In the genomic region with DNA sequence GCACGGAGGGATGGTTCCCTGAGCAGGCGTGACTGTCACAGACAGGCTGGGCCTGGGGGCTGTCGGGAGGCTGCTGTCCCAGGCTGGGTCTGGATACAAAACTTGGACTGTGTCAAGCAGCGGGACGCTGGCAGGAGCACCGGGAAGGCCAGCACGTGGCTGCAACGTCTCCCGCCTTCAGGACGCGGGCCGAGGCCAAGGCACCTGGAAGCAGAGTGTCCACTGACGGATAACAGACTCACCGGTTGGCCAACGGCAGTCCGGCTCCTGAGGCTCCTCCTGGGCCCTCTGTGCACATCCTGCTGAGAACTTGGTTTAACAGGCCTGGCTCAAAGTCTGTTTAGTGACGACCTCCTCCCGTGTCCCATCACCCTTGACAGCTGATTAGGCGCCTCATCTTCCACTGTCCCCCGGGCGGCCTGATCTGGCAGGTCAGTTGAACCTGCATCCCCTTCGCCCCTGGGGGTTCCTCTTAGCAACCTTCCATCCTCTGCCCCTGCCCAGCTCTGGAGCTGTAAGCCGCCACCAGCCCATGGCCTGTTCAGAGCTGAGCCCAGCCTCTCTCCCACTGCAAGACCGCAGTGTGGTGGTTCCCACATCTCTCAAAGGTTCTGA, we compare ENCODE assay signal across 8 cellular contexts. TPM values are rescaled to one million over a fixed set of nuclear protein-coding genes. Genes with fewer than 3 reads are reported as not detected.
DNase-seq lines count a peak whose midpoint lies in the region; ATAC-seq and TF ChIP-seq lines count a peak whose summit lies in the region.
"Had no signal": no experiment of that assay in that cellular context is flagged by ENCODE, and none has a peak within 500 bp of the region (broad histone marks: within the 10 kb centered on the region; RNA-seq: fewer than 3 reads in every experiment).

No MANE protein-coding gene starts in this region.

- ATAC-seq in GM23338 (no peak), GM21717 (IDR thresholded peaks at IDR 0.05; ENCODE audit: unreplicated experiment) (no peak)
- ATAC-seq in stimulated activated effector memory CD8-positive, alpha-beta T cell treated with anti-CD3 and anti-CD28 coated beads, Interleukin-12 subunit alpha, Interleukin-12 subunit beta, amount 100 ng/mL, for 72 hours, result no peak

- WGBS in esophagus, 2 donors, result 62 to 70% methylated on average over 24 of the region's 24 CpGs

- H3K36me3 ChIP-seq in GM23338 (ENCODE audit: insufficient read depth), result 0 out of 2 replicates have a peak, but pooled peaks cover 5% of the 10 kb centered on the region
- no peaks in the 10 kb centered on the region for H3K36me3 ChIP-seq in SU-DHL-6 (ENCODE audit: low read length)
- peaks cover 0 to 11% of the 10 kb centered on the region in 2 donors for H3K36me3 ChIP-seq in esophagus (ENCODE audit: control insufficient read depth in 2 of 2, insufficient read depth in 2 of 2, low read length in 1 of 2)

- H3F3A ChIP-seq in GM23338 (replicated peaks; ENCODE audit: low read depth) (peaks cover 20% of the 10 kb centered on the region; the same call in 1 of the 2 replicates), SU-DHL-6 (ENCODE audit: insufficient read depth) (0 out of 2 replicates have a peak, but pooled peaks cover 6% of the 10 kb centered on the region)

- TF ChIP-seq CTCF in GM23338 (conservative IDR thresholded peaks at IDR 0.05; ENCODE audit: low read depth in 2 of 2), result no peak
- TF ChIP-seq CTCF in SU-DHL-6 (IDR thresholded peaks at IDR 0.05; ENCODE audit: insufficient read depth, low read length, poor library complexity, severe bottlenecking), result no peak
- no peak for TF ChIP-seq CTCF in GM20000 (IDR thresholded peaks at IDR 0.05; ENCODE audit: extremely low read depth, missing control alignments)

- H3K27me3 Mint-ChIP-seq in GM23338 (ENCODE audit: insufficient read depth, low read depth, poor library complexity), result peaks cover 23% of the 10 kb centered on the region

- H3K4me3 Mint-ChIP-seq in GM23338, result peak overlapping the region; percentile 88; the same call in 2 of the 3 replicates
- peak overlapping the region; percentile 85 for H3K4me3 Mint-ChIP-seq in stimulated activated effector memory CD8-positive, alpha-beta T cell treated with anti-CD3 and anti-CD28 coated beads, Interleukin-12 subunit alpha, Interleukin-12 subunit beta, amount 100 ng/mL, for 72 hours

- H2AFZ ChIP-seq in GM23338 (no peak overlapping the region), SU-DHL-6 (ENCODE audit: low read depth, low read length, severe bottlenecking) (no peak overlapping the region)

- H3K79me2 ChIP-seq in GM23338 (replicated peaks; ENCODE audit: insufficient read depth) (peaks cover 37% of the 10 kb centered on the region), SU-DHL-6 (ENCODE audit: insufficient read depth, low read length) (peaks cover 43% of the 10 kb centered on the region)

- H3K4me2 ChIP-seq in GM23338 (no peak overlapping the region), SU-DHL-6 (ENCODE audit: low read depth, low read length, poor library complexity, severe bottlenecking) (peak overlapping the region; percentile 99)

- no peak for DNase-seq in GM23338 (ENCODE audit: low spot score)
- no peak for DNase-seq in stimulated activated effector memory CD8-positive, alpha-beta T cell treated with anti-CD3 and anti-CD28 coated beads, Interleukin-12 subunit alpha, Interleukin-12 subunit beta, amount 100 ng/mL, for 72 hours (ENCODE audit: low spot score in 2 of 2)
- DNase-seq in foreskin melanocyte, result no peak
- DNase-seq in GM20000 (ENCODE audit: low spot score), result no peak
- DNase-seq: NCI-H2029 treated with DMSO at 0.1 percent for 48 hours had no signal

- peaks cover 11% of the 10 kb centered on the region for H3K4me1 ChIP-seq in GM23338 (ENCODE audit: insufficient read depth)
- H3K4me1 ChIP-seq in esophagus (ENCODE audit: control insufficient read depth in 2 of 2, insufficient read depth in 2 of 2, low read length in 1 of 2), result peaks cover 7 to 46% of the 10 kb centered on the region in 2 donors

- H3K27me3 ChIP-seq in GM23338 (ENCODE audit: insufficient read depth), result no peaks in the 10 kb centered on the region
- H3K27me3 ChIP-seq in SU-DHL-6 (ENCODE audit: low read length), result no peaks in the 10 kb centered on the region
- no peaks in the 10 kb centered on the region for H3K27me3 ChIP-seq in esophagus (ENCODE audit: control insufficient read depth in 1 of 2, insufficient read depth in 2 of 2, low read length in 2 of 2)

- H3K27ac ChIP-seq in GM23338 (ENCODE audit: low read depth) (no peak overlapping the region), SU-DHL-6 (ENCODE audit: low read depth, low read length) (no peak overlapping the region; the same call in 1 of the 2 replicates), esophagus (ENCODE audit: low read depth in 2 of 2, low read length in 1 of 2) (peak overlapping the region; percentile 82 to 94)

- peaks cover 39% of the 10 kb centered on the region for H3K4me1 Mint-ChIP-seq in GM23338
- H3K4me1 Mint-ChIP-seq in stimulated activated effector memory CD8-positive, alpha-beta T cell treated with anti-CD3 and anti-CD28 coated beads, Interleukin-12 subunit alpha, Interleukin-12 subunit beta, amount 100 ng/mL, for 72 hours, result peaks cover 49% of the 10 kb centered on the region

- H4K20me1 ChIP-seq in GM23338 (replicated peaks; ENCODE audit: insufficient read depth) (peaks cover 24% of the 10 kb centered on the region), SU-DHL-6 (ENCODE audit: low read depth, low read length) (no peaks in the 10 kb centered on the region)

- H3K4me3 ChIP-seq in GM23338, result no peak overlapping the region
- H3K4me3 ChIP-seq in SU-DHL-6 (ENCODE audit: insufficient read depth, low read length, poor library complexity, severe bottlenecking), result no peak overlapping the region
- no peak overlapping the region for H3K4me3 ChIP-seq in esophagus (ENCODE audit: low read depth in 1 of 2, low read length in 2 of 2)

- H3K9me3 ChIP-seq in SU-DHL-6 (ENCODE audit: insufficient read depth, low read length) (no peaks in the 10 kb centered on the region), esophagus (ENCODE audit: control insufficient read depth in 2 of 2, insufficient read depth in 1 of 2, low read depth in 1 of 2, low read length in 1 of 2) (no peaks in the 10 kb centered on the region)

- H3K9ac ChIP-seq in SU-DHL-6 (ENCODE audit: low read length), result peak overlapping the region; percentile 97; the same call in 1 of the 2 replicates

- H3K27ac Mint-ChIP-seq in GM23338, result peak overlapping the region; percentile 78
- H3K27ac Mint-ChIP-seq in stimulated activated effector memory CD8-positive, alpha-beta T cell treated with anti-CD3 and anti-CD28 coated beads, Interleukin-12 subunit alpha, Interleukin-12 subunit beta, amount 100 ng/mL, for 72 hours, result peak overlapping the region; percentile 93

- no peaks in the 10 kb centered on the region for H3K9me3 Mint-ChIP-seq in GM23338
- no peaks in the 10 kb centered on the region for H3K9me3 Mint-ChIP-seq in stimulated activated effector memory CD8-positive, alpha-beta T cell treated with anti-CD3 and anti-CD28 coated beads, Interleukin-12 subunit alpha, Interleukin-12 subunit beta, amount 100 ng/mL, for 72 hours

- H3K36me3 Mint-ChIP-seq in GM23338 (ENCODE audit: low read depth), result peaks cover 37% of the 10 kb centered on the region
- H3K36me3 Mint-ChIP-seq in stimulated activated effector memory CD8-positive, alpha-beta T cell treated with anti-CD3 and anti-CD28 coated beads, Interleukin-12 subunit alpha, Interleukin-12 subunit beta, amount 100 ng/mL, for 72 hours, result peaks cover 60% of the 10 kb centered on the region

- H3K9me2 ChIP-seq in GM23338 (ENCODE audit: insufficient read depth) (no peaks in the 10 kb centered on the region), SU-DHL-6 (replicated peaks; ENCODE audit: insufficient read depth, low read length) (no peaks in the 10 kb centered on the region)

TF ChIP-seq in GM23338, 12 proteins besides CTCF, POLR2A, EP300 and RAD21 (continues in another document):
- TF ChIP-seq CREB1 (CRISPR knock-in tag; IDR thresholded peaks at IDR 0.05; ENCODE audit: low read depth), result no peak
- TF ChIP-seq NANOG (IDR thresholded peaks at IDR 0.05; ENCODE audit: borderline replicate concordance), result no peak
- no peak for TF ChIP-seq STAT1 (IDR thresholded peaks at IDR 0.05; ENCODE audit: unreplicated experiment)
- TF ChIP-seq POLR2AphosphoS5 (IDR thresholded peaks at IDR 0.05; ENCODE audit: low read depth), result no peak

RNA-seq across cellular contexts. Expression of gene XRCC3, which starts 2.5 kb away (rescaled TPM):
- 52.2 and 72.9 TPM in 2 replicates for total RNA-seq in GM23338 (2014; rRNA removed; shearing (Covaris generic))
- polyA plus RNA-seq in GM23338 (2016; fragmentation: Nextera tagmentation; extraction: Ambion mirVana), result 16.6 and 20.4 TPM in 2 replicates
- 10 to 100 TPM in 1 of 2 donors, 1 to 10 TPM in 1; 7.7 to 17.6 TPM for polyA plus RNA-seq in esophagus

RNA-seq across cellular contexts. Expression of gene ZFYVE21, which starts 2.9 kb away (rescaled TPM):
- 89.6 and 116 TPM in 2 replicates for total RNA-seq in GM23338 (2014; rRNA removed; shearing (Covaris generic))
- polyA plus RNA-seq in GM23338 (2016; fragmentation: Nextera tagmentation; extraction: Ambion mirVana), result 79.4 and 88.0 TPM in 2 replicates
- polyA plus RNA-seq in esophagus, result 10 to 100 TPM; 56.5 to 73.5 TPM

Comparison
In these comparisons a context has a peak if more than half of its experiments do, and no peak if none do; other contexts are left out.
1. H3K27ac ChIP-seq: peak in esophagus (2 of 2); none in GM23338 (single experiment) and SU-DHL-6 (single experiment).